In the genomic region with DNA sequence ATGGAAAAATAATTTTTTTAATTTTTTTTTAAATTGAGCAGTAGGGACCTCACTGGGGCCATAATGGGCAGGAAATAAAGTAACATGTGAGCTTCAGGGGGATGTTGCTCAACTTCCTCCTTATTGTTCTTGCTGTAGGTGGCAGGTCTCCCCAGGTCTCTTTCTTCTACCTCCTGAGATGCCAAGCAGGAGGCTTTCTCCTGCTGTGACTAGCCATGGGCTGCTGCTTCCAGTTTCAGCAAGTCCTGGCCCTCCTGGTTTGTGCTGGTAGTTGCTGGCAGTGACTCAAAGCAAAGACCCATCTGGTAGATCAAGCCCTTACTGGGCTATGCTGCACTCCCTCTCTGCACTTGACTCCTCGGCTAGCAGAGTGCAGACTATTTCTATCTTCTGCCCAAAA, we compare ENCODE assay signal across 2 cellular contexts.
TF ChIP-seq lines count a peak whose summit lies in the region.

No MANE protein-coding gene starts in this region.

TF ChIP-seq in WTC11, 78 proteins besides CTCF, POLR2A, EP300 and RAD21:
- TF ChIP-seq ZNF532 (CRISPR knock-in tag; IDR thresholded peaks at IDR 0.05; ENCODE audit: borderline replicate concordance) (no peak), ZNF423 (CRISPR knock-in tag; IDR thresholded peaks at IDR 0.05) (0 out of 2 replicates have a peak, but pooled peaks have one; percentile 17), SOX15 (CRISPR knock-in tag; IDR thresholded peaks at IDR 0.05) (no peak), RELA (CRISPR knock-in tag; IDR thresholded peaks at IDR 0.05; ENCODE audit: borderline replicate concordance) (no peak), ATF1 (CRISPR knock-in tag; IDR thresholded peaks at IDR 0.05) (no peak), ZNF416 (CRISPR knock-in tag; IDR thresholded peaks at IDR 0.05) (no peak), NR2C2 (CRISPR knock-in tag; IDR thresholded peaks at IDR 0.05) (no peak)
- TF ChIP-seq, protein P1, sequence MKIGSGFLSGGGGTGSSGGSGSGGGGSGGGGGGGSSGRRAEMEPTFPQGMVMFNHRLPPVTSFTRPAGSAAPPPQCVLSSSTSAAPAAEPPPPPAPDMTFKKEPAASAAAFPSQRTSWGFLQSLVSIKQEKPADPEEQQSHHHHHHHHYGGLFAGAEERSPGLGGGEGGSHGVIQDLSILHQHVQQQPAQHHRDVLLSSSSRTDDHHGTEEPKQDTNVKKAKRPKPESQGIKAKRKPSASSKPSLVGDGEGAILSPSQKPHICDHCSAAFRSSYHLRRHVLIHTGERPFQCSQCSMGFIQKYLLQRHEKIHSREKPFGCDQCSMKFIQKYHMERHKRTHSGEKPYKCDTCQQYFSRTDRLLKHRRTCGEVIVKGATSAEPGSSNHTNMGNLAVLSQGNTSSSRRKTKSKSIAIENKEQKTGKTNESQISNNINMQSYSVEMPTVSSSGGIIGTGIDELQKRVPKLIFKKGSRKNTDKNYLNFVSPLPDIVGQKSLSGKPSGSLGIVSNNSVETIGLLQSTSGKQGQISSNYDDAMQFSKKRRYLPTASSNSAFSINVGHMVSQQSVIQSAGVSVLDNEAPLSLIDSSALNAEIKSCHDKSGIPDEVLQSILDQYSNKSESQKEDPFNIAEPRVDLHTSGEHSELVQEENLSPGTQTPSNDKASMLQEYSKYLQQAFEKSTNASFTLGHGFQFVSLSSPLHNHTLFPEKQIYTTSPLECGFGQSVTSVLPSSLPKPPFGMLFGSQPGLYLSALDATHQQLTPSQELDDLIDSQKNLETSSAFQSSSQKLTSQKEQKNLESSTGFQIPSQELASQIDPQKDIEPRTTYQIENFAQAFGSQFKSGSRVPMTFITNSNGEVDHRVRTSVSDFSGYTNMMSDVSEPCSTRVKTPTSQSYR (CRISPR knock-in tag; IDR thresholded peaks at IDR 0.05), result no peak

TF ChIP-seq in HepG2, 621 proteins besides CTCF, POLR2A, EP300 and RAD21:
- no peak for TF ChIP-seq GZF1 (CRISPR knock-in tag; IDR thresholded peaks at IDR 0.05)
- no peak for TF ChIP-seq HCFC1 (IDR thresholded peaks at IDR 0.05; ENCODE audit: low read depth, low read length)
- no peak for TF ChIP-seq ZNF569 (CRISPR knock-in tag; IDR thresholded peaks at IDR 0.05; ENCODE audit: borderline replicate concordance)
- TF ChIP-seq ZNF260 (CRISPR knock-in tag; IDR thresholded peaks at IDR 0.05; ENCODE audit: borderline replicate concordance, low read depth), result no peak
- TF ChIP-seq PRDM4 (CRISPR knock-in tag; IDR thresholded peaks at IDR 0.05; ENCODE audit: borderline replicate concordance), result no peak
- no peak for TF ChIP-seq ZNF547 (CRISPR knock-in tag; IDR thresholded peaks at IDR 0.05)
- no peak for TF ChIP-seq SMYD3 (CRISPR knock-in tag; IDR thresholded peaks at IDR 0.05)
- TF ChIP-seq TRIM24 (CRISPR knock-in tag; IDR thresholded peaks at IDR 0.05), result no peak
- TF ChIP-seq ZNF292 (CRISPR knock-in tag; IDR thresholded peaks at IDR 0.05; ENCODE audit: borderline replicate concordance, low read depth), result no peak
- no peak for TF ChIP-seq ZNF225 (CRISPR knock-in tag; IDR thresholded peaks at IDR 0.05)
- TF ChIP-seq FOSL1 (CRISPR knock-in tag; IDR thresholded peaks at IDR 0.05; ENCODE audit: borderline replicate concordance), result no peak
- no peak for TF ChIP-seq ZNF703 (CRISPR knock-in tag; IDR thresholded peaks at IDR 0.05; ENCODE audit: borderline replicate concordance)
- TF ChIP-seq PAX8 (CRISPR knock-in tag; IDR thresholded peaks at IDR 0.05; ENCODE audit: borderline replicate concordance), result no peak
- no peak for TF ChIP-seq ZNF331 (CRISPR knock-in tag; IDR thresholded peaks at IDR 0.05)
- no peak for TF ChIP-seq PHF20 (CRISPR knock-in tag; IDR thresholded peaks at IDR 0.05)
- no peak for TF ChIP-seq SNAI1 (CRISPR knock-in tag; IDR thresholded peaks at IDR 0.05; ENCODE audit: borderline replicate concordance)
- TF ChIP-seq ZFAT (CRISPR knock-in tag; conservative IDR thresholded peaks at IDR 0.05), result no peak
TF ChIP-seq in HepG2: peak in this region for 0.
